In genomic region chr3:99348451-99348850, GRCh38 we compare ENCODE assay signal across 23 cellular contexts.
A peak's percentile ranks its signal among the peaks of the same experiment; 100 is the strongest.
DNase-seq lines count a peak whose midpoint lies in the region; FAIRE-seq and TF ChIP-seq lines count a peak whose summit lies in the region.
"Had no signal": no experiment of that assay in that cellular context is flagged by ENCODE, and none has a peak within 500 bp of the region (broad histone marks: within the 10 kb centered on the region; RNA-seq: fewer than 3 reads in every experiment).

No MANE protein-coding gene starts in this region.

- no peak overlapping the region for H3K4me3 Mint-ChIP-seq in H9
- H3K4me3 Mint-ChIP-seq: B cell; CD4-positive, alpha-beta T cell; CD8-positive, alpha-beta T cell had no signal

- no peaks in the 10 kb centered on the region for H3K36me3 Mint-ChIP-seq in H9 (ENCODE audit: insufficient read depth in 1 of 3, low read depth in 3 of 3)
- H3K36me3 Mint-ChIP-seq: CD8-positive, alpha-beta T cell had no signal

- H2BK15ac ChIP-seq in H9 (ENCODE audit: low read depth, low read length), result no peak overlapping the region

- no peaks in the 10 kb centered on the region for H3K4me1 Mint-ChIP-seq in H9
- H3K4me1 Mint-ChIP-seq: B cell had no signal

- H3K36me3 ChIP-seq in BLaER1, result no peaks in the 10 kb centered on the region
- no peaks in the 10 kb centered on the region for H3K36me3 ChIP-seq in endothelial cell of umbilical vein (ENCODE audit: control insufficient read depth in 2 of 2, extremely low read depth in 1 of 2, insufficient read depth in 2 of 2, low read length in 2 of 2)
- H3K36me3 ChIP-seq in uterus, result no peaks in the 10 kb centered on the region
- H3K36me3 ChIP-seq in esophagus muscularis mucosa, result no peaks in the 10 kb centered on the region
- no peaks in the 10 kb centered on the region for H3K36me3 ChIP-seq in small intestine (ENCODE audit: control insufficient read depth in 2 of 2, insufficient read depth in 2 of 2, low read length in 2 of 2)

- peak; percentile 3 for DNase-seq in GF-D8 (lab: John Stamatoyannopoulos, UW)
- DNase-seq in dermis blood vessel endothelial cell, result peak; percentile 69
- peak; percentile 76 for DNase-seq in endothelial cell of umbilical vein (ENCODE audit: low read depth, low spot score)
- DNase-seq in H9, result no peak
- no peak for DNase-seq in uterus
- no peak for DNase-seq in esophagus muscularis mucosa (ENCODE audit: extremely low spot score)
- DNase-seq in small intestine, result no peak
- DNase-seq: AML-193; Caco-2; Calu3; CD4-positive, alpha-beta T cell; CD8-positive, alpha-beta T cell; DMS79 treated with DMSO at 0.1 percent for 48 hours had no signal

- no peak overlapping the region for H3K56ac ChIP-seq in H9 (ENCODE audit: insufficient read length, low read depth, low read length)

- CTCF ChIA-PET in endothelial cell of umbilical vein (lab: Charles Lee), result no interaction called here

- H2AFZ ChIP-seq in endothelial cell of umbilical vein (ENCODE audit: low read depth, low read length) (peak overlapping the region; percentile 15), H9 (ENCODE audit: low read length) (no peak overlapping the region)

- H3K4me3 ChIP-seq in BLaER1, result no peak overlapping the region
- H3K4me3 ChIP-seq in endothelial cell of umbilical vein (replicated peaks in 1 of 3; ENCODE audit: insufficient read depth in 1 of 3, low read depth in 1 of 3, low read length in 3 of 3), result no peak overlapping the region
- H3K4me3 ChIP-seq in uterus, result no peak overlapping the region
- no peak overlapping the region for H3K4me3 ChIP-seq in esophagus muscularis mucosa
- no peak overlapping the region for H3K4me3 ChIP-seq in small intestine (ENCODE audit: low read depth in 1 of 2, low read length in 2 of 2)
- H3K4me3 ChIP-seq: A549, GM12878 had no signal

- intact Hi-C loops in endothelial cell of umbilical vein (cut with micrococcal nuclease) (no loop called here), uterus (cut with DNase I; ENCODE audit: low total_unique reads) (no loop called here), esophagus muscularis mucosa (cut with DNase I) (no loop called here)

- H3T11ph ChIP-seq in H9 (ENCODE audit: low read length), result no peak overlapping the region

- H4K5ac ChIP-seq in H9 (ENCODE audit: insufficient read length, low read depth, low read length), result no peak overlapping the region

- no TSS peak for BruUV-seq in endothelial cell of umbilical vein (replicated peaks; lab: Mats Ljungman, UMichigan)

- no peak overlapping the region for H3K18ac ChIP-seq in H9 (ENCODE audit: insufficient read length, low read depth, low read length)

- H3K79me1 ChIP-seq in H9 (ENCODE audit: insufficient read depth, low read depth, low read length, poor library complexity, severe bottlenecking), result no peaks in the 10 kb centered on the region

- no peaks in the 10 kb centered on the region for H3K9me3 ChIP-seq in BLaER1
- H3K9me3 ChIP-seq in endothelial cell of umbilical vein (replicated peaks; ENCODE audit: control insufficient read depth, insufficient read depth, low read length), result no peaks in the 10 kb centered on the region
- H3K9me3 ChIP-seq in H9 (ENCODE audit: control insufficient read depth, low read depth, low read length), result no peaks in the 10 kb centered on the region
- H3K9me3 ChIP-seq in uterus, result no peaks in the 10 kb centered on the region
- H3K9me3 ChIP-seq in esophagus muscularis mucosa, result no peaks in the 10 kb centered on the region
- H3K9me3 ChIP-seq in small intestine (ENCODE audit: control insufficient read depth, low read depth), result no peaks in the 10 kb centered on the region
- H3K9me3 ChIP-seq: A549, Caco-2 had no signal

- peaks cover 11% of the 10 kb centered on the region for H3K4me1 ChIP-seq in BLaER1
- H3K4me1 ChIP-seq in endothelial cell of umbilical vein (ENCODE audit: control insufficient read depth, extremely low read depth, insufficient read depth, low read length), result peaks cover 10% of the 10 kb centered on the region
- no peaks in the 10 kb centered on the region for H3K4me1 ChIP-seq in H9 (ENCODE audit: insufficient read depth, low read length)
- H3K4me1 ChIP-seq in uterus, result no peaks in the 10 kb centered on the region
- H3K4me1 ChIP-seq in esophagus muscularis mucosa, result no peaks in the 10 kb centered on the region
- H3K4me1 ChIP-seq in small intestine (ENCODE audit: control insufficient read depth in 2 of 2, insufficient read depth in 1 of 2, low read depth in 1 of 2, low read length in 1 of 2), result no peaks in the 10 kb centered on the region
- H3K4me1 ChIP-seq: A549, Caco-2 had no signal

- WGBS in H9 (ENCODE audit: extremely low coverage, insufficient read length, low lambda C conversion rate), result no CpG with 5 or more reads among the region's 3 CpGs
- WGBS in esophagus muscularis mucosa, result 63% methylated on average over 3 of the region's 3 CpGs
- 59 to 80% (median 67%) methylated on average over 3 of the region's 3 CpGs for WGBS in small intestine, 3 donors

- no peak overlapping the region for H2BK20ac ChIP-seq in H9 (ENCODE audit: low read depth, low read length, poor library complexity, severe bottlenecking)

- FAIRE-seq in endothelial cell of umbilical vein (lab: Jason Lieb, UNC), result no peak
- no peak for FAIRE-seq in small intestine (lab: Jason Lieb, UNC)
- FAIRE-seq: A549, D721Med, G401.6, GM12878, GM12892, GM18507 had no signal

- dilution Hi-C loops in endothelial cell of umbilical vein (cut with MboI; ENCODE audit: extremely low pct_ligation_motif_present, low sequenced_read_pairs), result no loop called here

- H3K9me1 ChIP-seq in endothelial cell of umbilical vein (replicated peaks; ENCODE audit: control insufficient read depth, extremely low read depth, insufficient read depth, low read length), result no peaks in the 10 kb centered on the region

- H4K20me1 ChIP-seq in BLaER1 (no peaks in the 10 kb centered on the region), endothelial cell of umbilical vein (replicated peaks; ENCODE audit: control insufficient read depth, extremely low read depth, insufficient read depth, low read length) (no peaks in the 10 kb centered on the region), H9 (ENCODE audit: control insufficient read depth, insufficient read depth, insufficient read length) (no peaks in the 10 kb centered on the region)

- no peak overlapping the region for H3K9ac ChIP-seq in BLaER1
- no peak overlapping the region for H3K9ac ChIP-seq in endothelial cell of umbilical vein (replicated peaks; ENCODE audit: extremely low read depth, insufficient read depth, low read length)
- no peak overlapping the region for H3K9ac ChIP-seq in H9 (ENCODE audit: extremely low read depth, insufficient read length, low read length)

- H3K14ac ChIP-seq in H9 (ENCODE audit: insufficient read depth, low read length), result no peak overlapping the region

- H3K27me3 ChIP-seq in BLaER1, result no peaks in the 10 kb centered on the region
- no peaks in the 10 kb centered on the region for H3K27me3 ChIP-seq in endothelial cell of umbilical vein (ENCODE audit: control insufficient read depth in 2 of 2, insufficient read depth in 2 of 2, low read length in 2 of 2)
- H3K27me3 ChIP-seq in H9 (ENCODE audit: insufficient read depth, low read length), result no peaks in the 10 kb centered on the region
- H3K27me3 ChIP-seq in uterus, result no peaks in the 10 kb centered on the region
- H3K27me3 ChIP-seq in esophagus muscularis mucosa, result no peaks in the 10 kb centered on the region
- no peaks in the 10 kb centered on the region for H3K27me3 ChIP-seq in small intestine (ENCODE audit: control insufficient read depth in 2 of 2, insufficient read depth in 2 of 2, low read length in 2 of 2)

- no peaks in the 10 kb centered on the region for H3K9me3 Mint-ChIP-seq in H9
- H3K9me3 Mint-ChIP-seq: CD8-positive, alpha-beta T cell had no signal

- no peak overlapping the region for H3K23ac ChIP-seq in H9 (ENCODE audit: insufficient read length, low read depth, low read length)

- TF ChIP-seq POLR2A in endothelial cell of umbilical vein (IDR thresholded peaks at IDR 0.05; ENCODE audit: low read depth, low read length), result no peak
- TF ChIP-seq POLR2A in uterus (IDR thresholded peaks at IDR 0.05), result no peak
- TF ChIP-seq POLR2A in esophagus muscularis mucosa (IDR thresholded peaks at IDR 0.05; ENCODE audit: low read depth), result no peak

- POLR2A ChIA-PET in endothelial cell of umbilical vein (lab: Charles Lee), result no interaction called here

- no peak overlapping the region for H3K4ac ChIP-seq in H9 (ENCODE audit: low read depth, low read length)

- no peak overlapping the region for H4K91ac ChIP-seq in H9 (ENCODE audit: insufficient read length, low read depth, low read length)

- no peak overlapping the region for H2BK12ac ChIP-seq in H9 (ENCODE audit: insufficient read length, low read depth, low read length)

- H3K4me2 ChIP-seq in BLaER1 (peak overlapping the region; percentile 54), endothelial cell of umbilical vein (ENCODE audit: insufficient read depth, low read length) (peak overlapping the region; percentile 30), H9 (ENCODE audit: insufficient read depth, insufficient read length, low read length) (no peak overlapping the region)
- H3K4me2 ChIP-seq: A549 had no signal

- no peak overlapping the region for H4K8ac ChIP-seq in H9 (replicated peaks; ENCODE audit: insufficient read length, low read depth, low read length)

- TF ChIP-seq EP300 in esophagus muscularis mucosa (IDR thresholded peaks at IDR 0.05), result no peak

- H3K79me2 ChIP-seq in endothelial cell of umbilical vein (ENCODE audit: control insufficient read depth, insufficient read depth, low read length) (no peaks in the 10 kb centered on the region), H9 (ENCODE audit: insufficient read depth, low read length) (no peaks in the 10 kb centered on the region)

- no peak overlapping the region for H2BK5ac ChIP-seq in H9 (ENCODE audit: insufficient read length, low read length)

- no peak overlapping the region for H3K27ac Mint-ChIP-seq in H9
- H3K27ac Mint-ChIP-seq: B cell; CD4-positive, alpha-beta T cell; CD8-positive, alpha-beta T cell had no signal

- H3K27me3 Mint-ChIP-seq in H9 (ENCODE audit: low read depth), result no peaks in the 10 kb centered on the region
- H3K27me3 Mint-ChIP-seq: B cell; CD4-positive, alpha-beta T cell had no signal

- H3K23me2 ChIP-seq in H9 (ENCODE audit: insufficient read length, low read depth, low read length, poor library complexity, severe bottlenecking), result no peaks in the 10 kb centered on the region

- H2AK5ac ChIP-seq in H9 (ENCODE audit: insufficient read length, low read length), result no peak overlapping the region

- H3K27ac ChIP-seq in BLaER1 (no peak overlapping the region), endothelial cell of umbilical vein (ENCODE audit: insufficient read depth, low read depth, low read length) (no peak overlapping the region), H9 (ENCODE audit: insufficient read length, low read depth, low read length) (no peak overlapping the region), uterus (no peak overlapping the region), esophagus muscularis mucosa (replicated peaks in 1 of 4) (no peak overlapping the region), small intestine (ENCODE audit: low read depth in 1 of 2, low read length in 1 of 2) (no peak overlapping the region)
- H3K27ac ChIP-seq: 22Rv1, A549, C4-2B had no signal

- TF ChIP-seq CTCF in endothelial cell of umbilical vein (IDR thresholded peaks at IDR 0.05; ENCODE audit: extremely low read depth in 1 of 2, insufficient read depth in 1 of 2, low read depth in 1 of 2, low read length in 2 of 2) (no peak), H9 (conservative IDR thresholded peaks at IDR 0.05) (no peak), uterus (IDR thresholded peaks at IDR 0.05) (no peak), esophagus muscularis mucosa (IDR thresholded peaks at IDR 0.05) (no peak)

- no peak overlapping the region for H2BK120ac ChIP-seq in H9 (ENCODE audit: low read depth, low read length, poor library complexity, severe bottlenecking)

Comparison
In these comparisons a context has a peak if more than half of its experiments do, and no peak if none do; other contexts are left out.
1. DNase-seq: peak in GF-D8 (single experiment), dermis blood vessel endothelial cell (single experiment) and endothelial cell of umbilical vein (single experiment); none in H9 (single experiment), uterus (0 of 2), esophagus muscularis mucosa (single experiment) and small intestine (single experiment).